In genomic region chr18:22065311-22065710, GRCh38 we compare ENCODE assay signal across 30 cellular contexts.
"Had no signal": no experiment of that assay in that cellular context is flagged by ENCODE, and none has a peak within 500 bp of the region (broad histone marks: within the 10 kb centered on the region; RNA-seq: fewer than 3 reads in every experiment).

No MANE protein-coding gene starts in this region.

- H3K4me1 Mint-ChIP-seq: activated CD4-positive, alpha-beta T cell treated with anti-CD3 and anti-CD28 coated beads, Interleukin-2, amount 10 ng/mL, durations not matched to agents 7 days and 5 days; activated naive CD4-positive, alpha-beta T cell treated with anti-CD3 and anti-CD28 coated beads, Interleukin-2, amount 50 U/mL, for 24 hours; activated naive CD8-positive, alpha-beta T cell treated with anti-CD3 and anti-CD28 coated beads, Interleukin-2, amount 10 ng/mL, durations not matched to agents 7 days and 5 days; activated T-helper 17 cell treated with anti-CD3 and anti-CD28 coated beads, Interleukin-2, amount 50 U/mL, for 72 hours; brain had no signal

- H3K4me3 Mint-ChIP-seq: activated CD4-positive, alpha-beta T cell treated with anti-CD3 and anti-CD28 coated beads, Interleukin-2, amount 10 ng/mL, durations not matched to agents 7 days and 5 days; activated CD8-positive, alpha-beta T cell treated with anti-CD3 and anti-CD28 coated beads for 36 hours; activated naive CD4-positive, alpha-beta T cell treated with anti-CD3 and anti-CD28 coated beads, Interleukin-2, amount 50 U/mL, for 24 hours; activated naive CD8-positive, alpha-beta T cell treated with anti-CD3 and anti-CD28 coated beads, Interleukin-2, amount 10 ng/mL, durations not matched to agents 7 days and 5 days; activated T-cell treated with anti-CD3 and anti-CD28 coated beads, Interleukin-2, amount 50 U/mL, for 4 hours; activated T-helper 17 cell treated with anti-CD3 and anti-CD28 coated beads, Interleukin-2, amount 50 U/mL, for 72 hours; brain; WTC11 had no signal

- H3K27ac Mint-ChIP-seq: activated CD4-positive, alpha-beta T cell treated with anti-CD3 and anti-CD28 coated beads, Interleukin-2, amount 10 ng/mL, durations not matched to agents 7 days and 5 days; activated CD8-positive, alpha-beta T cell treated with anti-CD3 and anti-CD28 coated beads for 36 hours; activated naive CD4-positive, alpha-beta T cell treated with anti-CD3 and anti-CD28 coated beads, Interleukin-2, amount 50 U/mL, for 24 hours; activated naive CD8-positive, alpha-beta T cell treated with anti-CD3 and anti-CD28 coated beads, Interleukin-2, amount 10 ng/mL, durations not matched to agents 7 days and 5 days; activated T-helper 17 cell treated with anti-CD3 and anti-CD28 coated beads, Interleukin-2, amount 50 U/mL, for 72 hours; brain; WTC11 had no signal

- H3K27me3 Mint-ChIP-seq: activated CD4-positive, alpha-beta T cell treated with anti-CD3 and anti-CD28 coated beads, Interleukin-2, amount 10 ng/mL, durations not matched to agents 7 days and 5 days; activated naive CD4-positive, alpha-beta T cell treated with anti-CD3 and anti-CD28 coated beads, Interleukin-2, amount 50 U/mL, for 24 hours; activated naive CD8-positive, alpha-beta T cell treated with anti-CD3 and anti-CD28 coated beads, Interleukin-2, amount 10 ng/mL, durations not matched to agents 7 days and 5 days; brain had no signal

- H3K36me3 ChIP-seq: ascending aorta, breast epithelium, cardiac muscle cell, colonic mucosa, heart left ventricle had no signal

- H3K4me1 ChIP-seq: ascending aorta, breast epithelium, colonic mucosa, heart left ventricle had no signal

- DNase-seq: activated CD4-positive, alpha-beta T cell treated with anti-CD3 and anti-CD28 coated beads for 1 hour; activated CD4-positive, alpha-beta T cell treated with anti-CD3 and anti-CD28 coated beads for 4 hours; activated CD4-positive, alpha-beta T cell treated with anti-CD3 and anti-CD28 coated beads, Interleukin-2, amount 10 ng/mL, durations not matched to agents 7 days and 5 days; activated CD4-positive, alpha-beta T cell treated with anti-CD3 and anti-CD28 coated beads, Interleukin-2, amount 50 U/mL, for 4 hours; activated CD8-positive, alpha-beta memory T cell treated with anti-CD3 and anti-CD28 coated beads for 24 hours; activated CD8-positive, alpha-beta T cell treated with anti-CD3 and anti-CD28 coated beads for 36 hours; activated effector memory CD4-positive, alpha-beta T cell treated with Interleukin-2 at 50 U/mL for 16 hours; activated gamma-delta T cell treated with Interleukin-2 at 50 U/mL for 16 hours; activated naive CD4-positive, alpha-beta T cell treated with Interleukin-2 at 50 U/mL for 16 hours; activated naive CD8-positive, alpha-beta T cell treated with anti-CD3 and anti-CD28 coated beads, Interleukin-2, amount 10 ng/mL, durations not matched to agents 7 days and 5 days; activated T-cell treated with anti-CD3 and anti-CD28 coated beads, Interleukin-2, amount 50 U/mL, for 4 hours; central memory CD4-positive, alpha-beta T cell; cerebellar nuclear complex; colonic mucosa; effector CD8-positive, alpha-beta T cell; foreskin fibroblast; glutamatergic neuron; heart left ventricle; T-helper 2 cell had no signal

- FAIRE-seq: frontal cortex, TTC549 had no signal

- H3K9me3 ChIP-seq: ascending aorta, breast epithelium, colonic mucosa, heart left ventricle had no signal

- H3K9me3 Mint-ChIP-seq: activated CD8-positive, alpha-beta T cell treated with anti-CD3 and anti-CD28 coated beads for 36 hours; activated naive CD4-positive, alpha-beta T cell treated with anti-CD3 and anti-CD28 coated beads, Interleukin-2, amount 50 U/mL, for 24 hours; activated naive CD8-positive, alpha-beta T cell treated with anti-CD3 and anti-CD28 coated beads, Interleukin-2, amount 10 ng/mL, durations not matched to agents 7 days and 5 days; activated T-cell treated with anti-CD3 and anti-CD28 coated beads, Interleukin-2, amount 50 U/mL, for 4 hours; activated T-helper 17 cell treated with anti-CD3 and anti-CD28 coated beads, Interleukin-2, amount 50 U/mL, for 72 hours; brain; WTC11 had no signal

- H3K27me3 ChIP-seq: ascending aorta, breast epithelium, cardiac muscle cell, colonic mucosa, heart left ventricle had no signal

- H3K27ac ChIP-seq: ascending aorta, breast epithelium, cardiac muscle cell, colonic mucosa, heart left ventricle, VCaP had no signal

- ATAC-seq: activated CD8-positive, alpha-beta T cell treated with anti-CD3 and anti-CD28 coated beads for 36 hours; activated T-cell treated with anti-CD3 and anti-CD28 coated beads, Interleukin-2, amount 50 U/mL, for 4 hours; activated T-helper 17 cell treated with anti-CD3 and anti-CD28 coated beads, Interleukin-2, amount 50 U/mL, for 72 hours; esophagus mucosa; heart left ventricle; WTC11 had no signal

- H3K36me3 Mint-ChIP-seq: activated naive CD4-positive, alpha-beta T cell treated with anti-CD3 and anti-CD28 coated beads, Interleukin-2, amount 50 U/mL, for 24 hours; activated naive CD8-positive, alpha-beta T cell treated with anti-CD3 and anti-CD28 coated beads, Interleukin-2, amount 10 ng/mL, durations not matched to agents 7 days and 5 days; brain; WTC11 had no signal

- H3K4me3 ChIP-seq: ascending aorta, breast epithelium, cardiac muscle cell, colonic mucosa, heart left ventricle had no signal
